In genomic region chr16:27625050-27625697, GRCh38 we compare ENCODE assay signal across 10 cellular contexts.
A peak's percentile ranks its signal among the peaks of the same experiment; 100 is the strongest.
DNase-seq lines count a peak whose midpoint lies in the region; ATAC-seq, FAIRE-seq and TF ChIP-seq lines count a peak whose summit lies in the region.
"Had no signal": no experiment of that assay in that cellular context is flagged by ENCODE, and none has a peak within 500 bp of the region (broad histone marks: within the 10 kb centered on the region; RNA-seq: fewer than 3 reads in every experiment).

No MANE protein-coding gene starts in this region.

- peak overlapping the region; percentile 6 for H3K4me2 ChIP-seq in hepatocyte

- H3K36me3 ChIP-seq in body of pancreas (replicated peaks in 1 of 2; ENCODE audit: insufficient read depth in 1 of 2, low read depth in 2 of 2) = no peaks in the 10 kb centered on the region
- no peaks in the 10 kb centered on the region for H3K36me3 ChIP-seq in hepatocyte (replicated peaks; ENCODE audit: insufficient read depth, low read depth)
- H3K36me3 ChIP-seq in small intestine (ENCODE audit: control insufficient read depth in 2 of 2, insufficient read depth in 2 of 2, low read length in 2 of 2) = no peaks in the 10 kb centered on the region

- no peak for FAIRE-seq in small intestine (lab: Jason Lieb, UNC)

- DNase-seq in NCI-H2107 treated with DMSO at 0.1 percent for 48 hours (lab: John Stamatoyannopoulos, UW; ENCODE audit: unreplicated experiment) (peak; percentile 14), NCI-H2107 (lab: John Stamatoyannopoulos, UW) (no peak), body of pancreas (peak in 3 of 4 donors; percentile 30 to 46 (median 46)), hepatocyte (ENCODE audit: low spot score) (peak; percentile 48), small intestine (peak; percentile 79), retina (no peak)
- DNase-seq: dorsolateral prefrontal cortex had no signal

- H3K4me1 ChIP-seq in body of pancreas = peaks cover 22% of the 10 kb centered on the region
- H3K4me1 ChIP-seq in hepatocyte (ENCODE audit: insufficient read depth) = peaks cover 37% of the 10 kb centered on the region
- peaks cover 2 to 4% of the 10 kb centered on the region in 2 donors for H3K4me1 ChIP-seq in small intestine (ENCODE audit: control insufficient read depth in 2 of 2, insufficient read depth in 1 of 2, low read depth in 1 of 2, low read length in 1 of 2)

- no peaks in the 10 kb centered on the region for H4K20me1 ChIP-seq in hepatocyte (ENCODE audit: insufficient read depth, poor library complexity, severe bottlenecking)

- H3K9me3 ChIP-seq in body of pancreas (no peaks in the 10 kb centered on the region), hepatocyte (ENCODE audit: low read depth) (no peaks in the 10 kb centered on the region), small intestine (ENCODE audit: control insufficient read depth, low read depth) (no peaks in the 10 kb centered on the region)

- ATAC-seq in body of pancreas = peak; percentile 92
- ATAC-seq in HG03045 (IDR thresholded peaks at IDR 0.05; ENCODE audit: unreplicated experiment) = no peak
- ATAC-seq in GM19467 (IDR thresholded peaks at IDR 0.05; ENCODE audit: unreplicated experiment) = no peak
- ATAC-seq: WTC11 had no signal

- H3K27ac ChIP-seq in body of pancreas (peak overlapping the region in 2 of 4 donors; percentile 60), hepatocyte (peak overlapping the region; percentile 78), small intestine (ENCODE audit: low read depth in 1 of 2, low read length in 1 of 2) (no peak overlapping the region)
- H3K27ac ChIP-seq: dorsolateral prefrontal cortex had no signal

- H2AFZ ChIP-seq in hepatocyte = no peak overlapping the region

- H3K27me3 ChIP-seq in body of pancreas (no peaks in the 10 kb centered on the region), hepatocyte (no peaks in the 10 kb centered on the region), small intestine (ENCODE audit: control insufficient read depth in 2 of 2, insufficient read depth in 2 of 2, low read length in 2 of 2) (no peaks in the 10 kb centered on the region)
- H3K27me3 ChIP-seq: dorsolateral prefrontal cortex had no signal

- TF ChIP-seq CTCF in body of pancreas (IDR thresholded peaks at IDR 0.05) (no peak), hepatocyte (IDR thresholded peaks at IDR 0.05; ENCODE audit: poor library complexity) (no peak)

- H3K79me2 ChIP-seq in hepatocyte = no peaks in the 10 kb centered on the region

- WGBS in body of pancreas, 2 donors = 35 to 55% methylated on average over 7 of the region's 7 CpGs
- 56% methylated on average over 7 of the region's 7 CpGs for WGBS in hepatocyte (ENCODE audit: low lambda C conversion rate, missing lambda C conversion rate)
- WGBS in small intestine, 3 donors = 12 to 60% (median 34%) methylated on average over 7 of the region's 7 CpGs

- intact Hi-C loops in body of pancreas (cut with DNase I) = no loop called here

- no peaks in the 10 kb centered on the region for H3K9me2 ChIP-seq in hepatocyte (replicated peaks; ENCODE audit: insufficient read depth)

- peak in 1 of 3 donors; percentile 40 for TF ChIP-seq POLR2A in body of pancreas (IDR thresholded peaks at IDR 0.05)

- H3K4me3 ChIP-seq in body of pancreas (no peak overlapping the region), hepatocyte (no peak overlapping the region), small intestine (ENCODE audit: low read depth in 1 of 2, low read length in 2 of 2) (no peak overlapping the region)
- H3K4me3 ChIP-seq: dorsolateral prefrontal cortex had no signal

Comparison
In these comparisons a context has a peak if more than half of its experiments do, and no peak if none do; other contexts are left out.
1. DNase-seq: peak in NCI-H2107 treated with DMSO at 0.1 percent for 48 hours (single experiment), body of pancreas (3 of 4), hepatocyte (single experiment) and small intestine (single experiment); none in NCI-H2107 (single experiment) and retina (single experiment).